8 cellular contexts compared by ENCODE assay signal in genomic region chr11:118930152-118930712, GRCh38. TPM values are rescaled to one million over a fixed set of nuclear protein-coding genes. Genes with fewer than 3 reads are reported as not detected.
DNase-seq lines count a peak whose midpoint lies in the region; ATAC-seq and TF ChIP-seq lines count a peak whose summit lies in the region.

No MANE protein-coding gene starts in this region.

- ATAC-seq in PC-3: peak; percentile 12
- ATAC-seq in naive thymus-derived CD8-positive, alpha-beta T cell: peak; percentile 21 to 24
- ATAC-seq in HG03521 (IDR thresholded peaks at IDR 0.05; ENCODE audit: unreplicated experiment): no peak

- H2AFZ ChIP-seq in PC-3 (ENCODE audit: low read length): peak overlapping the region; percentile 69

- no peaks in the 10 kb centered on the region for H3K27me3 ChIP-seq in PC-3 (ENCODE audit: low read length)

- peak; percentile 73 for TF ChIP-seq RAD21 in Ishikawa (IDR thresholded peaks at IDR 0.05; ENCODE audit: low read depth)

- peak; percentile 95 for TF ChIP-seq CTCF in PC-3 (conservative IDR thresholded peaks at IDR 0.05; ENCODE audit: low read depth, low read length)

- DNase-seq in COLO668 (lab: John Stamatoyannopoulos, UW; ENCODE audit: unreplicated experiment) (peak; percentile 94), PC-3 (peak; percentile 100), fibroblast of gingiva (ENCODE audit: low read depth) (peak; percentile 47)
- DNase-seq in activated T-cell treated with anti-CD3 and anti-CD28 coated beads, Interleukin-2, amount 50 U/mL, for 48 hours: peak; percentile 95 to 98
- peak; percentile 72 to 95 (median 88) for DNase-seq in naive thymus-derived CD8-positive, alpha-beta T cell
- peak; percentile 85 for DNase-seq in stimulated activated naive CD4-positive, alpha-beta T cell treated with Interleukin-2 at 50 U/mL for 16 hours (lab: John Stamatoyannopoulos, UW)

- BruUV-seq in PC-3 (replicated peaks; lab: Mats Ljungman, UMichigan): no TSS peak

- no peaks in the 10 kb centered on the region for H3K36me3 ChIP-seq in PC-3 (ENCODE audit: low read depth, low read length)

- H3K9me2 ChIP-seq in PC-3 (replicated peaks; ENCODE audit: low read length): no peaks in the 10 kb centered on the region

- H3K4me1 Mint-ChIP-seq in naive thymus-derived CD8-positive, alpha-beta T cell: peaks cover 31 to 59% (median 51%) of the 10 kb centered on the region in 4 donors

- POLR2A ChIA-PET in PC-3 (lab: Charles Lee; ENCODE audit: unreplicated experiment): interaction anchor here (1.3 kb wide), 1 partner anchor 18 kb away, joined by 3 read pairs; no protein-coding TSS in a partner anchor
- POLR2A ChIA-PET in naive thymus-derived CD8-positive, alpha-beta T cell (lab: Charles Lee): interaction anchor here (0.6 to 8.8 kb wide), 19 partner anchors 11 to 494 kb away, joined by 3 to 52 read pairs (median 5); partner anchors contain the start of genes CENATAC, KMT2A, RPS25 and TRAPPC4

- H3K27ac Mint-ChIP-seq in naive thymus-derived CD8-positive, alpha-beta T cell: peak overlapping the region; percentile 94 to 100 (median 100)

- H3K4me3 Mint-ChIP-seq in naive thymus-derived CD8-positive, alpha-beta T cell: peak overlapping the region; percentile 90 to 99 (median 96)

- peaks cover 0 to 5% (median 0%) of the 10 kb centered on the region in 3 donors for H3K36me3 Mint-ChIP-seq in naive thymus-derived CD8-positive, alpha-beta T cell

- peaks cover 48% of the 10 kb centered on the region for H3K4me1 ChIP-seq in PC-3 (ENCODE audit: insufficient read depth, low read length)

- H3K4me2 ChIP-seq in PC-3 (ENCODE audit: low read length): peak overlapping the region; percentile 97

- H3K79me2 ChIP-seq in PC-3 (ENCODE audit: low read length): peaks cover 20% of the 10 kb centered on the region

- H3K9me3 Mint-ChIP-seq in naive thymus-derived CD8-positive, alpha-beta T cell: peaks cover 0 to 2% (median 0%) of the 10 kb centered on the region in 9 donors

- H3K4me3 ChIP-seq in PC-3 (ENCODE audit: low read length): peak overlapping the region; percentile 87

- CTCF ChIA-PET in PC-3 (lab: Charles Lee): interaction anchor here (0.5 to 1.4 kb wide), 8 partner anchors 9 to 240 kb away, joined by 3 to 12 read pairs (median 4); no protein-coding TSS in a partner anchor

- TF ChIP-seq EP300 in Ishikawa (IDR thresholded peaks at IDR 0.05; ENCODE audit: borderline replicate concordance): no peak

- peaks cover 0 to 2% (median 0%) of the 10 kb centered on the region in 5 donors for H3K27me3 Mint-ChIP-seq in naive thymus-derived CD8-positive, alpha-beta T cell

- H3K9me3 ChIP-seq in PC-3 (ENCODE audit: low read length): no peaks in the 10 kb centered on the region

- H4K20me1 ChIP-seq in PC-3 (ENCODE audit: low read length): no peaks in the 10 kb centered on the region

- no peaks in the 10 kb centered on the region for H3F3A ChIP-seq in PC-3 (ENCODE audit: low read length, unreplicated experiment)

- H3K9ac ChIP-seq in PC-3 (ENCODE audit: low read length): peak overlapping the region; percentile 75

- intact Hi-C loops in PC-3 (cut with micrococcal nuclease): loop anchor here (1.0 kb wide), 2 partner anchors 26 to 240 kb away; partner anchors contain the start of gene UPK2

- H3K27ac ChIP-seq in PC-3 (ENCODE audit: low read length): peak overlapping the region; percentile 78

TF ChIP-seq in Ishikawa, 13 proteins besides CTCF, POLR2A, EP300 and RAD21:
- TF ChIP-seq REST (IDR thresholded peaks at IDR 0.05; ENCODE audit: low read depth): no peak
- TF ChIP-seq ZBTB7A (IDR thresholded peaks at IDR 0.05; ENCODE audit: low read depth): no peak
- peak; percentile 55 for TF ChIP-seq TCF12 (IDR thresholded peaks at IDR 0.05; ENCODE audit: low read depth)
- TF ChIP-seq USF1 (IDR thresholded peaks at IDR 0.05): no peak
- TF ChIP-seq YY1 (IDR thresholded peaks at IDR 0.05; ENCODE audit: low read depth): 0 out of 2 replicates have a peak, but pooled peaks have one; percentile 26
- no peak for TF ChIP-seq CEBPB (IDR thresholded peaks at IDR 0.05)
- TF ChIP-seq NFIC (IDR thresholded peaks at IDR 0.05): peak; percentile 76
- peak; percentile 71 for TF ChIP-seq MAX (IDR thresholded peaks at IDR 0.05)
- TF ChIP-seq TAF1 (IDR thresholded peaks at IDR 0.05; ENCODE audit: low read depth): no peak
- peak; percentile 80 for TF ChIP-seq EGR1 (IDR thresholded peaks at IDR 0.05)
- TF ChIP-seq FOXM1 (IDR thresholded peaks at IDR 0.05; ENCODE audit: borderline replicate concordance, low read depth): no peak
- TF ChIP-seq TEAD4 (IDR thresholded peaks at IDR 0.05): peak; percentile 59

RNA-seq across cellular contexts. Expression of gene BCL9L, which starts 4.5 kb away (rescaled TPM):
- total RNA-seq in PC-3 (2014; rRNA removed): 49.7 and 68.2 TPM in 2 replicates
- total RNA-seq in naive thymus-derived CD8-positive, alpha-beta T cell: 100 to 1,000 TPM; 283 TPM
- polyA plus RNA-seq in naive thymus-derived CD8-positive, alpha-beta T cell: 1 to 10 TPM; 3.1 to 8.7 (median 4.3) TPM

RNA-seq across cellular contexts. Expression of gene UPK2, which starts 25.9 kb away (rescaled TPM):
- total RNA-seq in PC-3 (2014; rRNA removed): 0.44 TPM in 1 of 2 replicates, not detected in the other
- under 1 TPM in 1 of 2 experiments, not detected in 1; 0.52 TPM for total RNA-seq in naive thymus-derived CD8-positive, alpha-beta T cell
- polyA plus RNA-seq in naive thymus-derived CD8-positive, alpha-beta T cell: under 1 TPM in 1 of 3 donors, not detected in 2; 0.22 TPM

RNA-seq across cellular contexts. Expression of gene FOXR1, which starts 41.3 kb away (rescaled TPM):
- total RNA-seq in PC-3 (2014; rRNA removed): not detected in 2 replicates
- total RNA-seq in naive thymus-derived CD8-positive, alpha-beta T cell: not detected
- not detected for polyA plus RNA-seq in naive thymus-derived CD8-positive, alpha-beta T cell

RNA-seq across cellular contexts. Expression of gene CXCR5, which starts 46.5 kb away (rescaled TPM):
- not detected in 2 replicates for total RNA-seq in PC-3 (2014; rRNA removed)
- total RNA-seq in naive thymus-derived CD8-positive, alpha-beta T cell: 1 to 10 TPM; 3.2 to 3.5 TPM
- polyA plus RNA-seq in naive thymus-derived CD8-positive, alpha-beta T cell: under 1 TPM; 0.17 to 0.63 (median 0.29) TPM

Comparison
In these comparisons a context has a peak if more than half of its experiments do, and no peak if none do; other contexts are left out.
1. DNase-seq: peak in every context shown above with its lines; median percentile 100 in PC-3; 96 in activated T-cell treated with anti-CD3 and anti-CD28 coated beads, Interleukin-2, amount 50 U/mL, for 48 hours; 94 in COLO668; 88 in naive thymus-derived CD8-positive, alpha-beta T cell; 85 in stimulated activated naive CD4-positive, alpha-beta T cell treated with Interleukin-2 at 50 U/mL for 16 hours; 47 in fibroblast of gingiva.